In genomic region chr1:86419277-86419903, GRCh38 we compare ENCODE assay signal across 9 cellular contexts.
DNase-seq lines count a peak whose midpoint lies in the region; ATAC-seq and TF ChIP-seq lines count a peak whose summit lies in the region.
"Had no signal": no experiment of that assay in that cellular context is flagged by ENCODE, and none has a peak within 500 bp of the region (broad histone marks: within the 10 kb centered on the region; RNA-seq: fewer than 3 reads in every experiment).

No MANE protein-coding gene starts in this region.

- peak; percentile 64 for TF ChIP-seq CTCF in AG10803 (conservative IDR thresholded peaks at IDR 0.05; ENCODE audit: low read length)

- H3K36me3 ChIP-seq in NT2/D1 (ENCODE audit: insufficient read depth, insufficient read length, low read length), result no peaks in the 10 kb centered on the region
- H3K36me3 ChIP-seq: neutrophil had no signal

- no peaks in the 10 kb centered on the region for H3K27me3 ChIP-seq in NT2/D1 (ENCODE audit: insufficient read depth, insufficient read length)
- H3K27me3 ChIP-seq: neutrophil had no signal

- H3K9me3 ChIP-seq in NT2/D1 (ENCODE audit: insufficient read depth, low read length), result no peaks in the 10 kb centered on the region
- H3K9me3 ChIP-seq: neutrophil had no signal

- ATAC-seq in GM18498 (IDR thresholded peaks at IDR 0.05; ENCODE audit: unreplicated experiment) (peak; percentile 83), HG02870 (IDR thresholded peaks at IDR 0.05; ENCODE audit: unreplicated experiment) (peak; percentile 93)

- H3K4me1 ChIP-seq in NT2/D1 (ENCODE audit: insufficient read depth, insufficient read length), result no peaks in the 10 kb centered on the region

- no peak overlapping the region for H3K9ac ChIP-seq in NT2/D1 (ENCODE audit: insufficient read length, low read depth)

- H3K4me3 ChIP-seq in AG10803 (ENCODE audit: low read length), result no peak overlapping the region
- H3K4me3 ChIP-seq in NT2/D1 (ENCODE audit: insufficient read length, low read depth), result no peak overlapping the region

- DNase-seq in AG10803 (ENCODE audit: low read depth), result peak; percentile 25
- DNase-seq in NT2/D1 (ENCODE audit: low read depth, low spot score), result peak; percentile 39
- peak; percentile 13 for DNase-seq in amniotic stem cell (lab: John Stamatoyannopoulos, UW)
- peak; percentile 18 for DNase-seq in left kidney (ENCODE audit: low read depth, low spot score)
- DNase-seq in NCI-H774 (lab: John Stamatoyannopoulos, UW), result no peak
- no peak for DNase-seq in NCI-H187 treated with DMSO at 0.1 percent for 48 hours (lab: John Stamatoyannopoulos, UW)

Comparison
In these comparisons a context has a peak if more than half of its experiments do, and no peak if none do; other contexts are left out.
1. DNase-seq: peak in AG10803 (single experiment), NT2/D1 (single experiment), amniotic stem cell (single experiment) and left kidney (single experiment); none in NCI-H774 (single experiment) and NCI-H187 treated with DMSO at 0.1 percent for 48 hours (single experiment).